15 cellular contexts compared by ENCODE assay signal in genomic region chr11:68374531-68374930, GRCh38.
DNase-seq lines count a peak whose midpoint lies in the region; ATAC-seq, FAIRE-seq and TF ChIP-seq lines count a peak whose summit lies in the region.
"Had no signal": no experiment of that assay in that cellular context is flagged by ENCODE, and none has a peak within 500 bp of the region (broad histone marks: within the 10 kb centered on the region; RNA-seq: fewer than 3 reads in every experiment).

No MANE protein-coding gene starts in this region.

- H3K4me3 ChIP-seq in AG04450 (ENCODE audit: low read depth, low read length) (no peak overlapping the region), Panc1 (ENCODE audit: low read depth in 2 of 2, low read length in 2 of 2) (no peak overlapping the region), small intestine (ENCODE audit: low read depth in 1 of 2, low read length in 2 of 2) (no peak overlapping the region)

- no peak overlapping the region for H3K4me3 Mint-ChIP-seq in progenitor cell of endocrine pancreas (ENCODE audit: low read depth)
- H3K4me3 Mint-ChIP-seq: activated CD4-positive, alpha-beta memory T cell treated with anti-CD3 and anti-CD28 coated beads for 36 hours; natural killer cell; stimulated activated naive CD8-positive, alpha-beta T cell treated with anti-CD3 and anti-CD28 coated beads, Interleukin-15, Interleukin-2, amounts not matched to agents 100 ng/mL and 50 ng/mL, for 24 hours; T-cell had no signal

- H3K9me3 ChIP-seq in AG04450 (ENCODE audit: control insufficient read depth, insufficient read depth, low read length): no peaks in the 10 kb centered on the region; the same call in 1 of the 2 replicates
- no peaks in the 10 kb centered on the region for H3K9me3 ChIP-seq in Panc1 (ENCODE audit: control insufficient read depth, insufficient read depth, low read depth, low read length)
- no peaks in the 10 kb centered on the region for H3K9me3 ChIP-seq in small intestine (ENCODE audit: control insufficient read depth, low read depth)

- H3K4me1 Mint-ChIP-seq in progenitor cell of endocrine pancreas (ENCODE audit: low read depth): peaks cover 39% of the 10 kb centered on the region

- H3K27me3 ChIP-seq in AG04450 (ENCODE audit: control insufficient read depth, insufficient read depth, low read length) (no peaks in the 10 kb centered on the region), Panc1 (ENCODE audit: control insufficient read depth, insufficient read depth, low read length) (no peaks in the 10 kb centered on the region), small intestine (ENCODE audit: control insufficient read depth in 2 of 2, insufficient read depth in 2 of 2, low read length in 2 of 2) (no peaks in the 10 kb centered on the region)

- WGBS in small intestine, 3 donors: 45 to 55% (median 49%) methylated on average over 12 of the region's 12 CpGs

- TF ChIP-seq CTCF in AG04450 (IDR thresholded peaks at IDR 0.05; ENCODE audit: low read depth, low read length) (no peak), Panc1 (IDR thresholded peaks at IDR 0.05) (no peak), progenitor cell of endocrine pancreas (IDR thresholded peaks at IDR 0.05; ENCODE audit: unreplicated experiment) (no peak)

- H3K4me1 ChIP-seq in Panc1 (ENCODE audit: control insufficient read depth, insufficient read depth, low read length) (peaks cover 84% of the 10 kb centered on the region), small intestine (ENCODE audit: control insufficient read depth in 2 of 2, insufficient read depth in 1 of 2, low read depth in 1 of 2, low read length in 1 of 2) (peaks cover 3% of the 10 kb centered on the region in 2 donors)

- no peaks in the 10 kb centered on the region for H3K27me3 Mint-ChIP-seq in progenitor cell of endocrine pancreas
- H3K27me3 Mint-ChIP-seq: stimulated activated naive CD8-positive, alpha-beta T cell treated with anti-CD3 and anti-CD28 coated beads, Interleukin-15, Interleukin-2, amounts not matched to agents 100 ng/mL and 50 ng/mL, for 24 hours; T-cell had no signal

- in situ Hi-C loops in Panc1 (cut with HindIII; ENCODE audit: low pct_unique_long_range_greater_than_20kb, low sequenced_read_pairs): no loop called here

- intact Hi-C loops in Panc1 (cut with micrococcal nuclease; ENCODE audit: unreplicated experiment): no loop called here

- no peaks in the 10 kb centered on the region for H3K9me3 Mint-ChIP-seq in progenitor cell of endocrine pancreas (ENCODE audit: low read depth)
- H3K9me3 Mint-ChIP-seq: activated CD4-positive, alpha-beta memory T cell treated with anti-CD3 and anti-CD28 coated beads for 36 hours; natural killer cell; stimulated activated naive CD8-positive, alpha-beta T cell treated with anti-CD3 and anti-CD28 coated beads, Interleukin-15, Interleukin-2, amounts not matched to agents 100 ng/mL and 50 ng/mL, for 24 hours; T-cell had no signal

- no peaks in the 10 kb centered on the region for H3K36me3 ChIP-seq in Panc1 (ENCODE audit: control insufficient read depth, insufficient read depth, low read length)
- H3K36me3 ChIP-seq in small intestine (ENCODE audit: control insufficient read depth in 2 of 2, insufficient read depth in 2 of 2, low read length in 2 of 2): peaks cover 0 to 7% of the 10 kb centered on the region in 2 donors

- peak overlapping the region; percentile 78 for H3K27ac ChIP-seq in AG04450 (ENCODE audit: low read depth, low read length)
- H3K27ac ChIP-seq in Panc1 (ENCODE audit: low read length): peak overlapping the region; percentile 81
- peak overlapping the region in 1 of 2 donors; percentile 78 for H3K27ac ChIP-seq in small intestine (ENCODE audit: low read depth in 1 of 2, low read length in 1 of 2)

- POLR2A ChIA-PET in AG04450 (lab: Yijun Ruan, JAX) (interaction anchor here (1.0 kb wide), 1 partner anchor 8 kb away, joined by 3 read pairs; no protein-coding TSS in a partner anchor), Panc1 (lab: Charles Lee) (no interaction called here)

- CTCF ChIA-PET in AG04450 (lab: Charles Lee) (interaction anchor here (1.4 to 2.5 kb wide), 2 partner anchors 8 to 77 kb away, joined by 4 to 8 read pairs; no protein-coding TSS in a partner anchor), Panc1 (lab: Charles Lee) (no interaction called here)

- no TSS peak for BruUV-seq in Panc1 (replicated peaks; lab: Mats Ljungman, UMichigan)

- FAIRE-seq in small intestine (lab: Jason Lieb, UNC): no peak

- peak overlapping the region; percentile 54 for H3K27ac Mint-ChIP-seq in progenitor cell of endocrine pancreas
- H3K27ac Mint-ChIP-seq: activated CD4-positive, alpha-beta memory T cell treated with anti-CD3 and anti-CD28 coated beads for 36 hours; natural killer cell; stimulated activated naive CD8-positive, alpha-beta T cell treated with anti-CD3 and anti-CD28 coated beads, Interleukin-15, Interleukin-2, amounts not matched to agents 100 ng/mL and 50 ng/mL, for 24 hours; T-cell had no signal

- ATAC-seq in Panc1: peak; percentile 1; the same call in 1 of the 2 replicates
- ATAC-seq in GM18505 (IDR thresholded peaks at IDR 0.05; ENCODE audit: unreplicated experiment): no peak
- ATAC-seq in HG02840 (IDR thresholded peaks at IDR 0.05; ENCODE audit: low FRiP score, unreplicated experiment): no peak
- ATAC-seq: natural killer cell, T-cell had no signal

- peaks cover 17% of the 10 kb centered on the region for H3K36me3 Mint-ChIP-seq in progenitor cell of endocrine pancreas (ENCODE audit: insufficient read depth)
- H3K36me3 Mint-ChIP-seq: activated CD4-positive, alpha-beta memory T cell treated with anti-CD3 and anti-CD28 coated beads for 36 hours; natural killer cell; T-cell had no signal

- DNase-seq in AG04450 (ENCODE audit: low read depth, low spot score) (no peak), Panc1 (ENCODE audit: low read depth, low spot score) (no peak), fibroblast of gingiva (ENCODE audit: low read depth) (peak; percentile 21), progenitor cell of endocrine pancreas (ENCODE audit: low spot score, unreplicated experiment) (no peak), small intestine (no peak), NCI-H2081 treated with DMSO at 0.1 percent for 48 hours (lab: John Stamatoyannopoulos, UW) (no peak)
- DNase-seq: activated CD4-positive, alpha-beta memory T cell treated with anti-CD3 and anti-CD28 coated beads for 36 hours; GF-D8; natural killer cell; NCI-H2029; stimulated activated CD4-positive, alpha-beta T cell treated with anti-CD3 and anti-CD28 coated beads, Interleukin-2, amount 100 ng/mL, for 24 hours; T-cell had no signal

- TF ChIP-seq POLR2A in GM18505 (IDR thresholded peaks at IDR 0.05; ENCODE audit: borderline replicate concordance, extremely low read depth, insufficient read depth, insufficient read length): no peak
